ENCODE assay signal across 11 cellular contexts in the genomic region with DNA sequence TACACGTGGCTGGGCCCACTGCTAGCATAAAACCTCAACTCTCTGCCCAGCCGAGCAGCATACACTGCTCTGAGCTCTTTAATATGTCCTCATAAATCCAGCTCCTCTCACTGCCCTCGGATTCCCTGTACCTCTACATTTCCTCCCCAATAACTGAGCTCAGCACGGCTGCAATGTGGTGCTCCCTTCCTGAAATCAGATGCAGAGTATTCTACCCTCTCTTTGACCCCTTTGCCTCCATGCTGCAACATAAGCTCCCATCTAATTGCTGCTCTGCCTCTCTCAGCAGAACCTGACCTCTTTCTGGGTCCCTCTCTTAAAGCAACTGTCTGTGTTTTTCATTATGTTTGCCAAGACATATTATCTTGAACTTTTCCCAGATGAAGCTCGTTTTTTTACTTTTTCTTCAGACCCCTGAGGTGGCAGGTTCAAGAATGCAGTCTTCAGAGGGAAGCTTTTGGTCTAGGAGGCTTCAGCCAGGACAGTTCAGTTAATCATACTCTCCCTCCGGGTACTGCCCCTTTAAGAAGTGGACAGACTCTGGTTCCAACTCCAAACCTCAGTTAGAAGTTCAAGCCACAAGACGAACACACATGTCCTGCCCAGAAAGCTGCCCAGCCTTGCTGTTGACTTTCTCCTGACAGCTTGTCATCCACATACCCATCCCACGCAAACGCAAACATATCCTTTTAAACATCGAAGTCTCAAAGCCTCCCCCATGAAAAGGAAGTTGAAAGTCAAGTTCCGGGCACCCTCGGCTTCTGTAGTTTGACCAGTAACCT.
DNase-seq lines count a peak whose midpoint lies in the region; ATAC-seq and TF ChIP-seq lines count a peak whose summit lies in the region.
"Had no signal": no experiment of that assay in that cellular context is flagged by ENCODE, and none has a peak within 500 bp of the region (broad histone marks: within the 10 kb centered on the region; RNA-seq: fewer than 3 reads in every experiment).

No MANE protein-coding gene starts in this region.

- DNase-seq in OCI-M1 (lab: John Stamatoyannopoulos, UW), result peak; percentile 13
- DNase-seq in epithelial cell of esophagus (ENCODE audit: low read depth), result peak; percentile 17
- no peak for DNase-seq in mesenchymal stem cell
- peak; percentile 18 for DNase-seq in testis
- DNase-seq in NOMO-1 treated with DMSO at 0.1 percent for 48 hours (lab: John Stamatoyannopoulos, UW; ENCODE audit: unreplicated experiment), result no peak
- no peak for DNase-seq in NCI-H345 treated with DMSO at 0.1 percent for 48 hours (lab: John Stamatoyannopoulos, UW; ENCODE audit: unreplicated experiment)
- no peak for DNase-seq in activated CD4-positive, alpha-beta T cell treated with anti-CD3 and anti-CD28 coated beads for 4 hours
- DNase-seq: activated T-cell treated with anti-CD3 and anti-CD28 coated beads, Interleukin-2, amount 50 U/mL, for 1 hour; DMS53; NCI-H524 had no signal

- peak overlapping the region; percentile 40 for H3K9ac ChIP-seq in mesenchymal stem cell (ENCODE audit: low read length)

- H3K4ac ChIP-seq in mesenchymal stem cell (ENCODE audit: low read depth in 1 of 2, low read length in 2 of 2), result no peak overlapping the region

- H3K4me1 ChIP-seq in mesenchymal stem cell (ENCODE audit: control insufficient read depth, insufficient read depth, low read depth, low read length) (peaks cover 5% of the 10 kb centered on the region), testis (peaks cover 7% of the 10 kb centered on the region)

- H3K23ac ChIP-seq in mesenchymal stem cell (ENCODE audit: low read length in 2 of 2), result no peak overlapping the region

- peak overlapping the region; percentile 45 for H4K8ac ChIP-seq in mesenchymal stem cell (ENCODE audit: low read length)

- H2BK12ac ChIP-seq in mesenchymal stem cell (ENCODE audit: low read length in 2 of 2), result peak overlapping the region in 1 of 2 experiments; percentile 10

- 36% methylated on average over 12 of the region's 12 CpGs for WGBS in mesenchymal stem cell
- WGBS in testis, 2 donors, result 20 to 25% methylated on average over 12 of the region's 12 CpGs

- H2AFZ ChIP-seq in mesenchymal stem cell (ENCODE audit: low read depth, low read length), result peak overlapping the region; percentile 55

- H3K4me2 ChIP-seq in mesenchymal stem cell (ENCODE audit: low read length, poor library complexity, severe bottlenecking), result no peak overlapping the region

- H3K27me3 ChIP-seq in mesenchymal stem cell (ENCODE audit: control insufficient read depth in 1 of 2, insufficient read depth in 1 of 2, low read length in 2 of 2) (no peaks in the 10 kb centered on the region), testis (no peaks in the 10 kb centered on the region)

- H3K9me3 ChIP-seq in mesenchymal stem cell (ENCODE audit: control insufficient read depth, low read length), result no peaks in the 10 kb centered on the region
- no peaks in the 10 kb centered on the region for H3K9me3 ChIP-seq in testis

- no peaks in the 10 kb centered on the region for H3K79me1 ChIP-seq in mesenchymal stem cell (replicated peaks; ENCODE audit: low read length, poor library complexity, severe bottlenecking)

- no peak overlapping the region for H3K14ac ChIP-seq in mesenchymal stem cell (ENCODE audit: low read length in 2 of 2)

- H2BK15ac ChIP-seq in mesenchymal stem cell (ENCODE audit: low read depth, poor library complexity, severe bottlenecking), result no peak overlapping the region

- TF ChIP-seq POLR2A in testis (IDR thresholded peaks at IDR 0.05), result no peak

- no peak overlapping the region for H3K27ac ChIP-seq in mesenchymal stem cell (ENCODE audit: low read length, poor library complexity, severe bottlenecking)
- peak overlapping the region; percentile 75 to 83 for H3K27ac ChIP-seq in testis

- H4K91ac ChIP-seq in mesenchymal stem cell (ENCODE audit: low read length), result no peak overlapping the region

- no peak overlapping the region for H2AK5ac ChIP-seq in mesenchymal stem cell (ENCODE audit: low read length, severe bottlenecking)

- TF ChIP-seq CTCF in epithelial cell of esophagus (IDR thresholded peaks at IDR 0.05; ENCODE audit: insufficient read depth, low read depth, low read length, missing control alignments), result no peak
- TF ChIP-seq CTCF in testis (IDR thresholded peaks at IDR 0.05), result no peak

- no peak overlapping the region for H2BK5ac ChIP-seq in mesenchymal stem cell (ENCODE audit: low read depth, low read length, poor library complexity, severe bottlenecking)

- no peak overlapping the region for H3K4me3 ChIP-seq in epithelial cell of esophagus (ENCODE audit: low read length)
- peak overlapping the region in 1 of 2 experiments; percentile 70 for H3K4me3 ChIP-seq in mesenchymal stem cell (ENCODE audit: insufficient read depth in 1 of 2, low read depth in 1 of 2, low read length in 2 of 2)
- H3K4me3 ChIP-seq in testis, result peak overlapping the region; percentile 1 to 36

- no peak overlapping the region for H2BK120ac ChIP-seq in mesenchymal stem cell (ENCODE audit: low read depth, low read length)

- H3K18ac ChIP-seq in mesenchymal stem cell (ENCODE audit: low read depth in 1 of 2, low read length in 2 of 2), result peak overlapping the region in 1 of 2 experiments; percentile 37

- H3K36me3 ChIP-seq in mesenchymal stem cell (ENCODE audit: control insufficient read depth in 1 of 2, insufficient read depth in 2 of 2, low read depth in 1 of 2, low read length in 2 of 2) (no peaks in the 10 kb centered on the region), testis (ENCODE audit: low read depth, missing control alignments) (no peaks in the 10 kb centered on the region)

- intact Hi-C loops in testis (cut with DNase I; ENCODE audit: low total_unique reads), result no loop called here

- no peak for ATAC-seq in GM21723 (IDR thresholded peaks at IDR 0.05; ENCODE audit: unreplicated experiment)

Comparison
In these comparisons a context has a peak if more than half of its experiments do, and no peak if none do; other contexts are left out.
1. DNase-seq: peak in OCI-M1 (single experiment), epithelial cell of esophagus (single experiment) and testis (single experiment); none in mesenchymal stem cell (single experiment), NOMO-1 treated with DMSO at 0.1 percent for 48 hours (single experiment), NCI-H345 treated with DMSO at 0.1 percent for 48 hours (single experiment) and activated CD4-positive, alpha-beta T cell treated with anti-CD3 and anti-CD28 coated beads for 4 hours (0 of 2).